10 cellular contexts compared by ENCODE assay signal in the genomic region with DNA sequence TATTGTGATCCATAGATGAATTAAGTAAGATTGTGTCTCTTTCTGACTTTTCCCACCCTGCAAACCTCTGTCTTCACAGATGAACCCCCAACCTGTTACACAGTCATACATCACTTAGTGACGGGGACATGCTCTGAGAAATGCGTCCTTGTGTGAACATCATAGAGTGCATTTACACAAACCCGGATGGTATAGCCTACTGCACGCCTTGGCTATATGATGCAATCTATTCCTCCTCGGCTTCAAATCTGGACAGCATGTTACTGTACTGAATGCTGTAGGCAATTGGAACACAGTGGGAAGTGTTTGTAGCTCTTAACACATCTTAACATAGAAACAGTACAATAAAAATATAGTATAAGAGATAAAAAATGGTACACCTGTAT. TPM values are rescaled to one million over a fixed set of nuclear protein-coding genes. Genes with fewer than 3 reads are reported as not detected.
A peak's percentile ranks its signal among the peaks of the same experiment; 100 is the strongest.
DNase-seq lines count a peak whose midpoint lies in the region; ATAC-seq and TF ChIP-seq lines count a peak whose summit lies in the region.
"Had no signal": no experiment of that assay in that cellular context is flagged by ENCODE, and none has a peak within 500 bp of the region (broad histone marks: within the 10 kb centered on the region; RNA-seq: fewer than 3 reads in every experiment).

No MANE protein-coding gene starts in this region.

- H3K27ac ChIP-seq in SK-N-SH (ENCODE audit: low read depth in 2 of 2, low read length in 1 of 2), result no peak overlapping the region

- POLR2A ChIA-PET in SK-N-SH (lab: Yijun Ruan, JAX), result no interaction called here

- H3K9me2 ChIP-seq in SK-N-SH, result no peaks in the 10 kb centered on the region

- ATAC-seq in GM18511 (IDR thresholded peaks at IDR 0.05; ENCODE audit: unreplicated experiment) (peak; percentile 56), GM21529 (IDR thresholded peaks at IDR 0.05; ENCODE audit: unreplicated experiment) (peak; percentile 51), HG03571 (IDR thresholded peaks at IDR 0.05; ENCODE audit: unreplicated experiment) (peak; percentile 21)
- ATAC-seq: left cardiac atrium had no signal

- H3K9ac ChIP-seq in SK-N-SH, result no peak overlapping the region

- no peaks in the 10 kb centered on the region for H3K79me2 ChIP-seq in SK-N-SH (ENCODE audit: insufficient read depth)

- peak; percentile 52 for DNase-seq in inferior parietal cortex (ENCODE audit: extremely low spot score)
- no peak for DNase-seq in cerebellar cortex (ENCODE audit: low spot score)
- DNase-seq in SK-N-SH, result no peak
- no peak for DNase-seq in activated CD8-positive, alpha-beta memory T cell treated with anti-CD3 and anti-CD28 coated beads, Interleukin-2, amount 50 U/mL, for 4 hours
- DNase-seq in ecto neural progenitor cell (ENCODE audit: low spot score), result no peak
- DNase-seq: left cardiac atrium, NCI-H2227 treated with DMSO at 0.1 percent for 48 hours had no signal

- no peak overlapping the region for H3K4me2 ChIP-seq in SK-N-SH

- no peak for TF ChIP-seq EP300 in SK-N-SH (IDR thresholded peaks at IDR 0.05; ENCODE audit: borderline replicate concordance in 1 of 2, low read depth in 1 of 2, low read length in 1 of 2)

- H3K9me3 ChIP-seq in SK-N-SH, result no peaks in the 10 kb centered on the region

- H3K4me3 ChIP-seq in SK-N-SH (ENCODE audit: low read depth in 2 of 2, low read length in 1 of 2), result no peak overlapping the region

- TF ChIP-seq CTCF in SK-N-SH (IDR thresholded peaks at IDR 0.05), result no peak

- WGBS in SK-N-SH (ENCODE audit: low lambda C conversion rate), result 5% methylated on average over 5 of the region's 5 CpGs

- no peaks in the 10 kb centered on the region for H3K36me3 ChIP-seq in SK-N-SH (replicated peaks in 1 of 2; ENCODE audit: control insufficient read depth in 1 of 2, insufficient read depth in 2 of 2, low read length in 1 of 2)

- no peak overlapping the region for H2AFZ ChIP-seq in SK-N-SH (ENCODE audit: low read depth)

- TF ChIP-seq RAD21 in SK-N-SH (IDR thresholded peaks at IDR 0.05; ENCODE audit: low read length), result no peak

- H3F3A ChIP-seq in SK-N-SH (replicated peaks; ENCODE audit: insufficient read depth), result no peaks in the 10 kb centered on the region

- no peaks in the 10 kb centered on the region for H4K20me1 ChIP-seq in SK-N-SH (ENCODE audit: insufficient read depth)

- peaks cover 16% of the 10 kb centered on the region; the same call in 1 of the 2 replicates for H3K27me3 ChIP-seq in SK-N-SH (ENCODE audit: insufficient read depth)

- H3K4me1 ChIP-seq in SK-N-SH (ENCODE audit: control insufficient read depth in 1 of 2, insufficient read depth in 2 of 2, low read depth in 1 of 2, low read length in 1 of 2), result no peaks in the 10 kb centered on the region

- CTCF ChIA-PET in SK-N-SH (lab: Yijun Ruan, JAX), result interaction anchor here (1.0 to 3.4 kb wide), 10 partner anchors 12 to 346 kb away, joined by 3 to 62 read pairs (median 6); no protein-coding TSS in a partner anchor

TF ChIP-seq in SK-N-SH, 30 proteins besides CTCF, POLR2A, EP300 and RAD21:
- TF ChIP-seq, protein P1, sequence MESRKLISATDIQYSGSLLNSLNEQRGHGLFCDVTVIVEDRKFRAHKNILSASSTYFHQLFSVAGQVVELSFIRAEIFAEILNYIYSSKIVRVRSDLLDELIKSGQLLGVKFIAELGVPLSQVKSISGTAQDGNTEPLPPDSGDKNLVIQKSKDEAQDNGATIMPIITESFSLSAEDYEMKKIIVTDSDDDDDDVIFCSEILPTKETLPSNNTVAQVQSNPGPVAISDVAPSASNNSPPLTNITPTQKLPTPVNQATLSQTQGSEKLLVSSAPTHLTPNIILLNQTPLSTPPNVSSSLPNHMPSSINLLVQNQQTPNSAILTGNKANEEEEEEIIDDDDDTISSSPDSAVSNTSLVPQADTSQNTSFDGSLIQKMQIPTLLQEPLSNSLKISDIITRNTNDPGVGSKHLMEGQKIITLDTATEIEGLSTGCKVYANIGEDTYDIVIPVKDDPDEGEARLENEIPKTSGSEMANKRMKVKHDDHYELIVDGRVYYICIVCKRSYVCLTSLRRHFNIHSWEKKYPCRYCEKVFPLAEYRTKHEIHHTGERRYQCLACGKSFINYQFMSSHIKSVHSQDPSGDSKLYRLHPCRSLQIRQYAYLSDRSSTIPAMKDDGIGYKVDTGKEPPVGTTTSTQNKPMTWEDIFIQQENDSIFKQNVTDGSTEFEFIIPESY (IDR thresholded peaks at IDR 0.05; ENCODE audit: borderline replicate concordance, low read depth), result no peak
- TF ChIP-seq, protein P2, sequence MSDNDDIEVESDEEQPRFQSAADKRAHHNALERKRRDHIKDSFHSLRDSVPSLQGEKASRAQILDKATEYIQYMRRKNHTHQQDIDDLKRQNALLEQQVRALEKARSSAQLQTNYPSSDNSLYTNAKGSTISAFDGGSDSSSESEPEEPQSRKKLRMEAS (IDR thresholded peaks at IDR 0.05; ENCODE audit: low read depth), result no peak
- TF ChIP-seq, protein P3, sequence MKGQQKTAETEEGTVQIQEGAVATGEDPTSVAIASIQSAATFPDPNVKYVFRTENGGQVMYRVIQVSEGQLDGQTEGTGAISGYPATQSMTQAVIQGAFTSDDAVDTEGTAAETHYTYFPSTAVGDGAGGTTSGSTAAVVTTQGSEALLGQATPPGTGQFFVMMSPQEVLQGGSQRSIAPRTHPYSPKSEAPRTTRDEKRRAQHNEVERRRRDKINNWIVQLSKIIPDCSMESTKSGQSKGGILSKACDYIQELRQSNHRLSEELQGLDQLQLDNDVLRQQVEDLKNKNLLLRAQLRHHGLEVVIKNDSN (IDR thresholded peaks at IDR 0.05; ENCODE audit: borderline replicate concordance, low read depth), result no peak
- no peak for TF ChIP-seq GATA2 (CRISPR knock-in tag; IDR thresholded peaks at IDR 0.05)
- TF ChIP-seq ELF1 (IDR thresholded peaks at IDR 0.05), result no peak
- no peak for TF ChIP-seq NRF1 (IDR thresholded peaks at IDR 0.05; ENCODE audit: low read depth, low read length)
- no peak for TF ChIP-seq RFX5 (IDR thresholded peaks at IDR 0.05; ENCODE audit: low read length)
- TF ChIP-seq TAF1 (IDR thresholded peaks at IDR 0.05; ENCODE audit: borderline replicate concordance, low read depth, low read length), result no peak
- TF ChIP-seq MEF2A (IDR thresholded peaks at IDR 0.05; ENCODE audit: borderline replicate concordance, low read depth), result no peak
- no peak for TF ChIP-seq YY1 (IDR thresholded peaks at IDR 0.05; ENCODE audit: low read depth)
- TF ChIP-seq NFIC (IDR thresholded peaks at IDR 0.05; ENCODE audit: borderline replicate concordance), result no peak
- no peak for TF ChIP-seq CHD2 (IDR thresholded peaks at IDR 0.05; ENCODE audit: low read length, partially characterized antibody)
- TF ChIP-seq USF2 (IDR thresholded peaks at IDR 0.05; ENCODE audit: borderline replicate concordance, low read depth, low read length), result no peak
- no peak for TF ChIP-seq SMC3 (IDR thresholded peaks at IDR 0.05; ENCODE audit: low read depth, low read length)

RNA-seq across cellular contexts. Expression of gene TESPA1, which starts 7.4 kb away (rescaled TPM):
- polyA plus RNA-seq in SK-N-SH (2012; rRNA removed), result not detected in 2 replicates
- polyA plus RNA-seq in SK-N-SH (2012; cell fraction: cytosol; rRNA removed), result not detected in 2 replicates
- polyA plus RNA-seq in SK-N-SH (2012; cell fraction: nucleus; rRNA removed), result not detected in 2 replicates

RNA-seq across cellular contexts. Expression of gene NEUROD4, which starts 27.8 kb away (rescaled TPM):
- not detected in 2 replicates for polyA plus RNA-seq in SK-N-SH (2012; rRNA removed)
- not detected in 2 replicates for polyA plus RNA-seq in SK-N-SH (2012; cell fraction: cytosol; rRNA removed)
- polyA plus RNA-seq in SK-N-SH (2012; cell fraction: nucleus; rRNA removed), result not detected in 2 replicates
